In genomic region chr12:101876861-101877815, GRCh38 we compare ENCODE assay signal across 8 cellular contexts. TPM values are rescaled to one million over a fixed set of nuclear protein-coding genes. Genes with fewer than 3 reads are reported as not detected.
DNase-seq lines count a peak whose midpoint lies in the region; ATAC-seq and TF ChIP-seq lines count a peak whose summit lies in the region.

TSS of gene DRAM1 (plus strand) at chr12:101877580. CDS start at chr12:101877790, 210 bp downstream.

- peaks cover 0 to 23% (median 10%) of the 10 kb centered on the region in 4 donors for H3K4me1 ChIP-seq in tibial nerve

- DNase-seq in ELF-1 (ENCODE audit: low read depth, low spot score) = peak; percentile 91
- DNase-seq in cardiac septum (ENCODE audit: low spot score) = peak; percentile 97
- peak; percentile 42 for DNase-seq in pons (ENCODE audit: low spot score)
- DNase-seq in tibial nerve (ENCODE audit: low spot score in 2 of 2) = peak; percentile 81 to 83

- H3K9me3 ChIP-seq in SU-DHL-6 (ENCODE audit: insufficient read depth, low read length) (no peaks in the 10 kb centered on the region), tibial nerve (no peaks in the 10 kb centered on the region)

- H3K36me3 ChIP-seq in SU-DHL-6 (ENCODE audit: low read length) = no peaks in the 10 kb centered on the region
- no peaks in the 10 kb centered on the region for H3K36me3 ChIP-seq in tibial nerve

- peak within 1 kb of the TSS; percentile 58 for H3K9ac ChIP-seq in SU-DHL-6 (ENCODE audit: low read length)

- 1 to 2% (median 1%) methylated on average over 89 to 105 of the region's 105 CpGs for WGBS in adipose tissue, 3 donors
- WGBS in tibial nerve, 2 donors = 2 to 3% methylated on average over 30 to 36 of the region's 105 CpGs

- H3K4me2 ChIP-seq in SU-DHL-6 (ENCODE audit: low read depth, low read length, poor library complexity, severe bottlenecking) = peak within 1 kb of the TSS; percentile 66

- no peak for TF ChIP-seq RAD21 in Ishikawa (IDR thresholded peaks at IDR 0.05; ENCODE audit: low read depth)

- peak; percentile 86 for ATAC-seq in GM21576 (IDR thresholded peaks at IDR 0.05; ENCODE audit: unreplicated experiment)

- no peak; the same call in 1 of the 2 replicates for TF ChIP-seq EP300 in Ishikawa (IDR thresholded peaks at IDR 0.05; ENCODE audit: borderline replicate concordance)
- peak; percentile 38 to 94 for TF ChIP-seq EP300 in tibial nerve (IDR thresholded peaks at IDR 0.05)

- no peaks in the 10 kb centered on the region for H4K20me1 ChIP-seq in SU-DHL-6 (ENCODE audit: low read depth, low read length)

- TF ChIP-seq CTCF in SU-DHL-6 (IDR thresholded peaks at IDR 0.05; ENCODE audit: insufficient read depth, low read length, poor library complexity, severe bottlenecking) (peak; percentile 13), tibial nerve (IDR thresholded peaks at IDR 0.05) (peak in 2 of 5 experiments; percentile 54)

- H3K27me3 ChIP-seq in SU-DHL-6 (ENCODE audit: low read length) (no peaks in the 10 kb centered on the region), tibial nerve (no peaks in the 10 kb centered on the region)

- peak within 1 kb of the TSS; percentile 92 for H2AFZ ChIP-seq in SU-DHL-6 (ENCODE audit: low read depth, low read length, severe bottlenecking)

- H3K27ac ChIP-seq in SU-DHL-6 (ENCODE audit: low read depth, low read length) (no peak within 1 kb of the TSS), adipose tissue (ENCODE audit: low read depth, low read length) (peak within 1 kb of the TSS; percentile 99), tibial nerve (peak within 1 kb of the TSS; percentile 81 to 100 (median 93))

- no peaks in the 10 kb centered on the region for H3K9me2 ChIP-seq in SU-DHL-6 (replicated peaks; ENCODE audit: insufficient read depth, low read length)

- H3K79me2 ChIP-seq in SU-DHL-6 (ENCODE audit: insufficient read depth, low read length) = no peaks in the 10 kb centered on the region

- no peaks in the 10 kb centered on the region for H3F3A ChIP-seq in SU-DHL-6 (ENCODE audit: insufficient read depth)

- intact Hi-C loops in cardiac septum (cut with DNase I) = loop anchor here (2.0 kb wide), 1 partner anchor 46 kb away; the partner anchor contains the start of gene GNPTAB

- peak within 1 kb of the TSS; percentile 71 for H3K4me3 ChIP-seq in SU-DHL-6 (ENCODE audit: insufficient read depth, low read length, poor library complexity, severe bottlenecking)
- peak within 1 kb of the TSS; percentile 61 to 93 (median 72) for H3K4me3 ChIP-seq in tibial nerve

- peak; percentile 88 for TF ChIP-seq POLR2A in tibial nerve (IDR thresholded peaks at IDR 0.05)

TF ChIP-seq in Ishikawa, 13 proteins besides CTCF, POLR2A, EP300 and RAD21:
- TF ChIP-seq NFIC (IDR thresholded peaks at IDR 0.05) (0 out of 2 replicates have a peak, but pooled peaks have one; percentile 11), TCF12 (IDR thresholded peaks at IDR 0.05; ENCODE audit: low read depth) (no peak; the same call in 1 of the 2 replicates), CREB1 (IDR thresholded peaks at IDR 0.05; ENCODE audit: low read depth) (no peak), USF1 (IDR thresholded peaks at IDR 0.05) (no peak), FOXM1 (IDR thresholded peaks at IDR 0.05; ENCODE audit: borderline replicate concordance, low read depth) (no peak), EGR1 (IDR thresholded peaks at IDR 0.05) (no peak), TEAD4 (IDR thresholded peaks at IDR 0.05) (no peak), ZBTB7A (IDR thresholded peaks at IDR 0.05; ENCODE audit: low read depth) (peak; percentile 94), YY1 (IDR thresholded peaks at IDR 0.05; ENCODE audit: low read depth) (no peak), CEBPB (IDR thresholded peaks at IDR 0.05) (peak; percentile 97), MAX (IDR thresholded peaks at IDR 0.05) (peak; percentile 84), REST (IDR thresholded peaks at IDR 0.05; ENCODE audit: low read depth) (no peak), TAF1 (IDR thresholded peaks at IDR 0.05; ENCODE audit: low read depth) (peak; percentile 63; the same call in 1 of the 2 replicates)

RNA-seq across cellular contexts. Expression of gene DRAM1, which starts in this region (rescaled TPM):
- 10 to 100 TPM in 2 of 3 donors, 1 to 10 TPM in 1; 3.9 to 30.8 (median 13.1) TPM for polyA plus RNA-seq in adipose tissue
- total RNA-seq in cardiac septum = 5.4 TPM
- total RNA-seq in tibial nerve = 10 to 100 TPM; 14.4 to 23.1 (median 17.8) TPM

Comparison
In these comparisons a context has a peak if more than half of its experiments do, and no peak if none do; other contexts are left out.
1. DNase-seq: peak in every context shown above with its lines; median percentile 97 in cardiac septum; 91 in ELF-1; 82 in tibial nerve; 42 in pons.